In genomic region chr3:58562498-58562897, GRCh38 we compare ENCODE assay signal across 18 cellular contexts. TPM values are rescaled to one million over a fixed set of nuclear protein-coding genes. Genes with fewer than 3 reads are reported as not detected.
"Had no signal": no experiment of that assay in that cellular context is flagged by ENCODE, and none has a peak within 500 bp of the region (broad histone marks: within the 10 kb centered on the region; RNA-seq: fewer than 3 reads in every experiment).

No MANE protein-coding gene starts in this region.

- H3K27me3 Mint-ChIP-seq: activated CD4-positive, alpha-beta T cell treated with anti-CD3 and anti-CD28 coated beads, Interleukin-2, amount 10 ng/mL, durations not matched to agents 7 days and 5 days; activated naive CD8-positive, alpha-beta T cell had no signal

- H3K27me3 ChIP-seq: cardiac muscle cell, hepatocyte, pancreas, thyroid gland had no signal

- H3K4me1 Mint-ChIP-seq: activated CD4-positive, alpha-beta T cell treated with anti-CD3 and anti-CD28 coated beads, Interleukin-2, amount 10 ng/mL, durations not matched to agents 7 days and 5 days; naive thymus-derived CD8-positive, alpha-beta T cell; stimulated activated naive B cell treated with anti-CD40 and anti-IgM and Interleukin-4, amounts not matched to agents 10 μg/mL and 1 μg/mL and 100 μg/mL, for 72 hours had no signal

- H3K27ac Mint-ChIP-seq: activated CD4-positive, alpha-beta T cell treated with anti-CD3 and anti-CD28 coated beads, Interleukin-2, amount 10 ng/mL, durations not matched to agents 7 days and 5 days; activated CD8-positive, alpha-beta T cell treated with anti-CD3 and anti-CD28 coated beads, Interleukin-2, amount 10 ng/mL, durations not matched to agents 7 days and 5 days; activated naive CD8-positive, alpha-beta T cell; activated T-cell treated with anti-CD3 and anti-CD28 coated beads, Interleukin-2, amount 50 U/mL, for 72 hours; stimulated activated naive B cell treated with anti-CD40 and anti-IgM and Interleukin-4, amounts not matched to agents 10 μg/mL and 1 μg/mL and 100 μg/mL, for 72 hours had no signal

- H3K9me3 ChIP-seq: pancreas, thyroid gland had no signal

- H3K4me3 ChIP-seq: cardiac muscle cell, hepatocyte, pancreas, thyroid gland had no signal

- H3K36me3 ChIP-seq: cardiac muscle cell, pancreas had no signal

- H3K4me3 Mint-ChIP-seq: activated CD4-positive, alpha-beta T cell treated with anti-CD3 and anti-CD28 coated beads, Interleukin-2, amount 10 ng/mL, durations not matched to agents 7 days and 5 days; activated CD8-positive, alpha-beta T cell treated with anti-CD3 and anti-CD28 coated beads, Interleukin-2, amount 10 ng/mL, durations not matched to agents 7 days and 5 days; activated naive CD8-positive, alpha-beta T cell; activated T-cell treated with anti-CD3 and anti-CD28 coated beads, Interleukin-2, amount 50 U/mL, for 72 hours; naive thymus-derived CD8-positive, alpha-beta T cell; stimulated activated naive B cell treated with anti-CD40 and anti-IgM and Interleukin-4, amounts not matched to agents 10 μg/mL and 1 μg/mL and 100 μg/mL, for 72 hours had no signal

- H2AFZ ChIP-seq: hepatocyte had no signal

- H3K4me2 ChIP-seq: hepatocyte had no signal

- H3K36me3 Mint-ChIP-seq: activated naive CD8-positive, alpha-beta T cell; naive thymus-derived CD8-positive, alpha-beta T cell; stimulated activated naive B cell treated with anti-CD40 and anti-IgM and Interleukin-4, amounts not matched to agents 10 μg/mL and 1 μg/mL and 100 μg/mL, for 72 hours had no signal

- H3K27ac ChIP-seq: cardiac muscle cell, epithelial cell of prostate, foreskin keratinocyte, hepatocyte, pancreas had no signal

- DNase-seq: activated CD4-positive, alpha-beta T cell treated with anti-CD3 and anti-CD28 coated beads, Interleukin-2, amount 10 ng/mL, durations not matched to agents 7 days and 5 days; activated CD8-positive, alpha-beta memory T cell treated with anti-CD3 and anti-CD28 coated beads, Interleukin-2, amount 50 U/mL, for 4 hours; activated CD8-positive, alpha-beta T cell treated with anti-CD3 and anti-CD28 coated beads, Interleukin-2, amount 10 ng/mL, durations not matched to agents 7 days and 5 days; activated T-cell treated with anti-CD3 and anti-CD28 coated beads, Interleukin-2, amount 50 U/mL, for 72 hours; foreskin keratinocyte; left ventricle myocardium superior; naive thymus-derived CD8-positive, alpha-beta T cell; stimulated activated naive B cell treated with anti-CD40 and anti-IgM and Interleukin-4, amounts not matched to agents 10 μg/mL and 1 μg/mL and 100 μg/mL, for 72 hours; T1000; thyroid gland had no signal

- H3K9me3 Mint-ChIP-seq: activated CD4-positive, alpha-beta T cell treated with anti-CD3 and anti-CD28 coated beads, Interleukin-2, amount 10 ng/mL, durations not matched to agents 7 days and 5 days had no signal

- ATAC-seq: activated CD4-positive, CD25-positive, alpha-beta regulatory T cell treated with anti-CD3 and anti-CD28 coated beads, Interleukin-2, amount 50 U/mL, for 24 hours; activated CD8-positive, alpha-beta T cell treated with anti-CD3 and anti-CD28 coated beads, Interleukin-2, amount 10 ng/mL, durations not matched to agents 7 days and 5 days; activated T-cell treated with anti-CD3 and anti-CD28 coated beads, Interleukin-2, amount 50 U/mL, for 72 hours; foreskin keratinocyte; left ventricle myocardium superior; naive thymus-derived CD8-positive, alpha-beta T cell; pancreas; stimulated activated naive B cell treated with anti-CD40 and anti-IgM and Interleukin-4, amounts not matched to agents 10 μg/mL and 1 μg/mL and 100 μg/mL, for 72 hours had no signal

- H3K79me2 ChIP-seq: hepatocyte had no signal

RNA-seq across cellular contexts. Expression of gene FAM107A, which starts 14.7 kb away (rescaled TPM):
- total RNA-seq: activated CD4-positive, alpha-beta T cell treated with anti-CD3 and anti-CD28 coated beads, Interleukin-2, amount 10 ng/mL, durations not matched to agents 7 days and 5 days; activated CD8-positive, alpha-beta T cell treated with anti-CD3 and anti-CD28 coated beads, Interleukin-2, amount 10 ng/mL, durations not matched to agents 7 days and 5 days; activated T-cell treated with anti-CD3 and anti-CD28 coated beads, Interleukin-2, amount 50 U/mL, for 72 hours; cardiac muscle cell; foreskin keratinocyte; naive thymus-derived CD8-positive, alpha-beta T cell; T-helper 1 cell treated with Interleukin-12 subunit alpha and Interleukin-12 subunit beta and Interleukin-4 antibody, amounts not matched to agents 30 ng/mL and 1 ng/mL, for 36 hours had no signal
- polyA plus RNA-seq: cardiac muscle cell; foreskin keratinocyte; keratinocyte; naive thymus-derived CD8-positive, alpha-beta T cell had no signal

RNA-seq across cellular contexts. Expression of gene ACOX2, which starts 25.5 kb away (rescaled TPM):
- total RNA-seq: activated CD4-positive, alpha-beta T cell treated with anti-CD3 and anti-CD28 coated beads, Interleukin-2, amount 10 ng/mL, durations not matched to agents 7 days and 5 days; activated CD8-positive, alpha-beta T cell treated with anti-CD3 and anti-CD28 coated beads, Interleukin-2, amount 10 ng/mL, durations not matched to agents 7 days and 5 days; activated T-cell treated with anti-CD3 and anti-CD28 coated beads, Interleukin-2, amount 50 U/mL, for 72 hours; naive thymus-derived CD8-positive, alpha-beta T cell; T-helper 1 cell treated with Interleukin-12 subunit alpha and Interleukin-12 subunit beta and Interleukin-4 antibody, amounts not matched to agents 30 ng/mL and 1 ng/mL, for 36 hours had no signal
- polyA plus RNA-seq: naive thymus-derived CD8-positive, alpha-beta T cell had no signal
